Comparison of ENCODE assay signal across 10 cellular contexts in genomic region chrX:47618923-47619485, GRCh38. TPM values are rescaled to one million over a fixed set of nuclear protein-coding genes. Genes with fewer than 3 reads are reported as not detected.
DNase-seq lines count a peak whose midpoint lies in the region; ATAC-seq, FAIRE-seq and TF ChIP-seq lines count a peak whose summit lies in the region.
"Had no signal": no experiment of that assay in that cellular context is flagged by ENCODE, and none has a peak within 500 bp of the region (broad histone marks: within the 10 kb centered on the region; RNA-seq: fewer than 3 reads in every experiment).

No MANE protein-coding gene starts in this region.

- no peak overlapping the region for H2AFZ ChIP-seq in GM12878 (ENCODE audit: control insufficient read depth, low read depth, low read length)

- H3K36me3 ChIP-seq in BE2C (no peaks in the 10 kb centered on the region), HEK293 (ENCODE audit: control insufficient read depth in 2 of 2, insufficient read depth in 1 of 2, low read length in 2 of 2) (no peaks in the 10 kb centered on the region), GM12878 (ENCODE audit: control insufficient read depth in 2 of 2, insufficient read depth in 2 of 2, low read length in 1 of 2) (no peaks in the 10 kb centered on the region)
- H3K36me3 ChIP-seq: ovary had no signal

- no peaks in the 10 kb centered on the region for H3K27me3 ChIP-seq in BE2C
- no peaks in the 10 kb centered on the region for H3K27me3 ChIP-seq in GM12878 (replicated peaks in 1 of 2; ENCODE audit: control insufficient read depth in 2 of 2, insufficient read depth in 2 of 2, low read length in 1 of 2)
- H3K27me3 ChIP-seq: ovary had no signal

- in situ Hi-C loops in GM12878 (cut with MboI), result no loop called here

- no peak for TF ChIP-seq RAD21 in GM12878 (IDR thresholded peaks at IDR 0.05; ENCODE audit: insufficient read depth, low read depth, low read length)

- peaks cover 0 to 2% (median 0%) of the 10 kb centered on the region in 9 donors for H3K9me3 Mint-ChIP-seq in naive thymus-derived CD8-positive, alpha-beta T cell

- TF ChIP-seq POLR2A in GM12878 (IDR thresholded peaks at IDR 0.05; ENCODE audit: low read depth, low read length), result no peak

- peaks cover 5 to 19% (median 18%) of the 10 kb centered on the region in 4 donors for H3K4me1 Mint-ChIP-seq in naive thymus-derived CD8-positive, alpha-beta T cell

- H3K27ac Mint-ChIP-seq in naive thymus-derived CD8-positive, alpha-beta T cell, result peak overlapping the region in 1 of 10 donors; percentile 57

- SMC1A ChIA-PET in GM12878 (lab: Charles Lee; ENCODE audit: uncharacterized antibody, unreplicated experiment), result interaction anchor here (1.3 kb wide), 1 partner anchor 37 kb away, joined by 3 read pairs; the partner anchor contains the start of gene TIMP1

- no peak for ATAC-seq in GM12878
- no peak for ATAC-seq in naive thymus-derived CD8-positive, alpha-beta T cell

- H3K27ac ChIP-seq in HEK293 (ENCODE audit: extremely low read depth, low read depth, low read length), result no peak overlapping the region
- no peak overlapping the region for H3K27ac ChIP-seq in GM12878 (ENCODE audit: control insufficient read depth, insufficient read depth)
- H3K27ac ChIP-seq: ovary had no signal

- RAD21 ChIA-PET in GM12878 (lab: Charles Lee; ENCODE audit: unreplicated experiment), result no interaction called here

- peak overlapping the region; percentile 16 to 72 (median 59) for H3K4me3 Mint-ChIP-seq in naive thymus-derived CD8-positive, alpha-beta T cell

- DNase-seq in BE2C (no peak), GM12878 (ENCODE audit: low read depth, low spot score) (no peak), NOMO-1 treated with dmso at 0.1 percent for 144 hours (lab: John Stamatoyannopoulos, UW; ENCODE audit: unreplicated experiment) (no peak), SIG-M5 (lab: John Stamatoyannopoulos, UW) (no peak), GM19240 (ENCODE audit: insufficient read length, low spot score) (no peak)
- no peak for DNase-seq in naive thymus-derived CD8-positive, alpha-beta T cell
- no peak for DNase-seq in effector CD4-positive, alpha-beta T cell

- FAIRE-seq in GM12878 (lab: Jason Lieb, UNC), result no peak

- no peaks in the 10 kb centered on the region for H3K4me1 ChIP-seq in BE2C
- H3K4me1 ChIP-seq in HEK293 (ENCODE audit: control insufficient read depth, insufficient read depth, low read length), result no peaks in the 10 kb centered on the region
- H3K4me1 ChIP-seq in GM12878 (ENCODE audit: control insufficient read depth, insufficient read depth, low read length), result no peaks in the 10 kb centered on the region

- H3K79me2 ChIP-seq in GM12878 (ENCODE audit: control insufficient read depth, insufficient read depth, low read length), result no peaks in the 10 kb centered on the region

- no peaks in the 10 kb centered on the region for H3K36me3 Mint-ChIP-seq in naive thymus-derived CD8-positive, alpha-beta T cell

- CTCF ChIA-PET in HEK293 (lab: Yijun Ruan, JAX), result no interaction called here
- CTCF ChIA-PET in GM12878 (lab: Yijun Ruan, JAX), result interaction anchor here (1.2 to 1.4 kb wide), 2 partner anchors 10 to 25 kb away, joined by 3 to 4 read pairs; no protein-coding TSS in a partner anchor

- H3K27me3 Mint-ChIP-seq in naive thymus-derived CD8-positive, alpha-beta T cell, result peaks cover 0 to 4% (median 0%) of the 10 kb centered on the region in 5 donors

- H3K4me3 ChIP-seq in BE2C (ENCODE audit: low read depth, low read length) (peak overlapping the region; percentile 55), HEK293 (ENCODE audit: low read depth, low read length) (no peak overlapping the region), GM12878 (no peak overlapping the region)

- POLR2A ChIA-PET in HEK293 (lab: Yijun Ruan, JAX) (no interaction called here), GM12878 (lab: Charles Lee) (no interaction called here)
- POLR2A ChIA-PET in naive thymus-derived CD8-positive, alpha-beta T cell (lab: Charles Lee), result interaction anchor here (0.6 kb wide), 1 partner anchor 245 kb away, joined by 3 read pairs; no protein-coding TSS in a partner anchor

- peak overlapping the region; percentile 3; the same call in 1 of the 2 replicates for H3K4me2 ChIP-seq in GM12878 (ENCODE audit: control insufficient read depth, insufficient read depth)

- intact Hi-C loops in GM12878 (cut with micrococcal nuclease; ENCODE audit: unreplicated experiment), result no loop called here

- H3K9me3 ChIP-seq in BE2C (no peaks in the 10 kb centered on the region), HEK293 (ENCODE audit: control insufficient read depth, insufficient read depth, low read depth, low read length) (no peaks in the 10 kb centered on the region), GM12878 (replicated peaks; ENCODE audit: control insufficient read depth, insufficient read depth, low read length) (no peaks in the 10 kb centered on the region; the same call in 2 of the 3 replicates)
- H3K9me3 ChIP-seq: ovary had no signal

- 63% methylated on average over 23 of the region's 32 CpGs for WGBS in GM12878 (ENCODE audit: insufficient coverage, insufficient replicate concordance, low lambda C conversion rate, missing lambda C conversion rate)

- no peak for TF ChIP-seq CTCF in BE2C (IDR thresholded peaks at IDR 0.05; ENCODE audit: low read depth, low read length)
- no peak for TF ChIP-seq CTCF in HEK293 (tag by site-specific recombination; IDR thresholded peaks at IDR 0.05)
- TF ChIP-seq CTCF in GM12878 (IDR thresholded peaks at IDR 0.05 in 2 of 3, conservative IDR thresholded peaks at IDR 0.05 in 1 of 3; ENCODE audit: control insufficient read depth in 2 of 3, extremely low read depth in 1 of 3, insufficient read depth in 1 of 3, low read depth in 3 of 3, low read length in 3 of 3), result no peak

- no peak overlapping the region for H3K9ac ChIP-seq in GM12878 (ENCODE audit: control insufficient read depth, insufficient read depth, low read length)

- no TSS peak for BruUV-seq in GM12878 (replicated peaks; lab: Mats Ljungman, UMichigan)

- no peaks in the 10 kb centered on the region; the same call in 1 of the 2 replicates for H4K20me1 ChIP-seq in GM12878 (ENCODE audit: control insufficient read depth, insufficient read depth)

- no peak for TF ChIP-seq EP300 in GM12878 (IDR thresholded peaks at IDR 0.05; ENCODE audit: borderline replicate concordance in 1 of 2, control insufficient read depth in 1 of 2, low read depth in 2 of 2, low read length in 2 of 2)

RNA-seq across cellular contexts. Expression of gene SYN1, which starts 0.7 kb away (rescaled TPM):
- polyA plus RNA-seq in BE2C (2012; ENCODE audit: insufficient read depth, insufficient read length, low read depth), result 10.8 TPM
- 0.31 and 2.1 TPM in 2 replicates for total RNA-seq in GM12878 (2013; cell fraction: nucleolus; rRNA removed)
- total RNA-seq in GM12878 (2014; rRNA removed) (0.05 and 0.11 TPM in 2 replicates), GM12878 (2014; rRNA removed; fragmentation: Illumina TruSeq; extraction: Trizol) (not detected in 2 replicates), GM12878 (2021) (0.21 and 0.43 TPM in 2 replicates)
- polyA plus RNA-seq in GM12878 (2011; ENCODE audit: low read depth), result 1.6 TPM
- polyA plus RNA-seq in GM12878 (2011; rRNA removed) (0.27 and 0.30 TPM in 2 replicates), GM12878 (2014; fragmentation: Illumina TruSeq; extraction: Trizol) (0.16 and 1.5 TPM in 2 replicates), GM12878 (2014; fragmentation: Nextera tagmentation; extraction: Ambion mirVana) (under 1 TPM in 1 of 2 experiments, not detected in 1; 0.09 TPM), GM12878 (2014; rRNA removed) (not detected in 2 replicates), GM12878 (2016; fragmentation: Nextera tagmentation; extraction: Ambion mirVana) (under 1 TPM; 0.09 to 0.57 TPM)
- 0.18 and 0.43 TPM in 2 replicates for polyA plus RNA-seq in GM12878 (2011; cell fraction: cytosol; rRNA removed)
- 0.13 and 0.19 TPM in 2 replicates for polyA plus RNA-seq in GM12878 (2011; cell fraction: nucleus; rRNA removed)
- 1.2 and 1.3 TPM in 2 replicates for polyA plus RNA-seq in GM12878 (2012)
- polyA minus RNA-seq in GM12878 (2011; rRNA and poly(A)+ RNA removed), result 0.37 and 0.57 TPM in 2 replicates
- polyA minus RNA-seq in GM12878 (2011; cell fraction: cytosol; rRNA and poly(A)+ RNA removed), result not detected in 2 replicates
- polyA minus RNA-seq in GM12878 (2011; cell fraction: nucleus; rRNA and poly(A)+ RNA removed), result 0.12 and 0.29 TPM in 2 replicates
- 1 to 10 TPM in 1 of 2 experiments, under 1 TPM in 1; 0.47 to 1.2 TPM for total RNA-seq in naive thymus-derived CD8-positive, alpha-beta T cell
- 1 to 10 TPM in 1 of 3 donors, under 1 TPM in 2; 0.30 to 1.3 (median 0.95) TPM for polyA plus RNA-seq in naive thymus-derived CD8-positive, alpha-beta T cell
- total RNA-seq: dermis blood vessel endothelial cell had no signal

RNA-seq across cellular contexts. Expression of gene CFP, which starts 10.7 kb away (rescaled TPM):
- 2.9 TPM for polyA plus RNA-seq in BE2C (2012; ENCODE audit: insufficient read depth, insufficient read length, low read depth)
- total RNA-seq in GM12878 (2013; cell fraction: nucleolus; rRNA removed), result 13.9 and 14.4 TPM in 2 replicates
- 8.3 and 10.1 TPM in 2 replicates for total RNA-seq in GM12878 (2014; rRNA removed)
- 3.5 and 3.7 TPM in 2 replicates for total RNA-seq in GM12878 (2014; rRNA removed; fragmentation: Illumina TruSeq; extraction: Trizol)
- 4.9 and 7.2 TPM in 2 replicates for total RNA-seq in GM12878 (2021)
- 13.4 TPM for polyA plus RNA-seq in GM12878 (2011; ENCODE audit: low read depth)
- polyA plus RNA-seq in GM12878 (2011; rRNA removed), result 0.42 and 1.1 TPM in 2 replicates
- polyA plus RNA-seq in GM12878 (2011; cell fraction: cytosol; rRNA removed), result 1.2 and 1.9 TPM in 2 replicates
- 3.3 and 4.9 TPM in 2 replicates for polyA plus RNA-seq in GM12878 (2011; cell fraction: nucleus; rRNA removed)
- polyA plus RNA-seq in GM12878 (2012), result 14.6 and 21.8 TPM in 2 replicates
- 0.36 and 2.4 TPM in 2 replicates for polyA plus RNA-seq in GM12878 (2014; fragmentation: Illumina TruSeq; extraction: Trizol)
- 1 to 10 TPM in 1 of 2 experiments, under 1 TPM in 1; 0.72 to 2.8 TPM for polyA plus RNA-seq in GM12878 (2014; fragmentation: Nextera tagmentation; extraction: Ambion mirVana)
- 6.5 and 8.7 TPM in 2 replicates for polyA plus RNA-seq in GM12878 (2014; rRNA removed)
- 1 to 10 TPM; 1.9 to 2.9 TPM for polyA plus RNA-seq in GM12878 (2016; fragmentation: Nextera tagmentation; extraction: Ambion mirVana)
- 1.1 and 1.5 TPM in 2 replicates for polyA minus RNA-seq in GM12878 (2011; rRNA and poly(A)+ RNA removed)
- polyA minus RNA-seq in GM12878 (2011; cell fraction: cytosol; rRNA and poly(A)+ RNA removed), result 0.31 and 1.5 TPM in 2 replicates
- polyA minus RNA-seq in GM12878 (2011; cell fraction: nucleus; rRNA and poly(A)+ RNA removed), result 0.97 and 2.2 TPM in 2 replicates
- 10 to 100 TPM; 16.9 to 19.5 TPM for total RNA-seq in naive thymus-derived CD8-positive, alpha-beta T cell
- 10 to 100 TPM in 2 of 3 donors, 1 to 10 TPM in 1; 5.4 to 12.7 (median 10.3) TPM for polyA plus RNA-seq in naive thymus-derived CD8-positive, alpha-beta T cell

RNA-seq across cellular contexts. Expression of gene ELK1, which starts 31.4 kb away (rescaled TPM):
- polyA plus RNA-seq in BE2C (2012; ENCODE audit: insufficient read depth, insufficient read length, low read depth), result 38.7 TPM
- 24.1 and 25.5 TPM in 2 replicates for total RNA-seq in GM12878 (2013; cell fraction: nucleolus; rRNA removed)
- total RNA-seq in GM12878 (2014; rRNA removed), result 34.2 and 35.8 TPM in 2 replicates
- 18.1 and 19.9 TPM in 2 replicates for total RNA-seq in GM12878 (2014; rRNA removed; fragmentation: Illumina TruSeq; extraction: Trizol)
- 53.2 and 55.5 TPM in 2 replicates for total RNA-seq in GM12878 (2021)
- polyA plus RNA-seq in GM12878 (2011; ENCODE audit: low read depth), result 16.5 TPM
- polyA plus RNA-seq in GM12878 (2011; rRNA removed), result 20.2 and 30.0 TPM in 2 replicates
- 39.3 and 42.8 TPM in 2 replicates for polyA plus RNA-seq in GM12878 (2011; cell fraction: cytosol; rRNA removed)
- polyA plus RNA-seq in GM12878 (2011; cell fraction: nucleus; rRNA removed), result 40.3 and 45.6 TPM in 2 replicates
- 44.5 and 50.1 TPM in 2 replicates for polyA plus RNA-seq in GM12878 (2012)
- polyA plus RNA-seq in GM12878 (2014; fragmentation: Illumina TruSeq; extraction: Trizol), result 24.6 and 36.1 TPM in 2 replicates
- 1 to 10 TPM; 4.1 to 6.3 TPM for polyA plus RNA-seq in GM12878 (2014; fragmentation: Nextera tagmentation; extraction: Ambion mirVana)
- polyA plus RNA-seq in GM12878 (2014; rRNA removed), result 29.8 and 31.1 TPM in 2 replicates
- polyA plus RNA-seq in GM12878 (2016; fragmentation: Nextera tagmentation; extraction: Ambion mirVana), result 10 to 100 TPM; 49.7 to 52.3 TPM
- polyA minus RNA-seq in GM12878 (2011; rRNA and poly(A)+ RNA removed), result 21.6 and 29.1 TPM in 2 replicates
- 17.2 and 20.5 TPM in 2 replicates for polyA minus RNA-seq in GM12878 (2011; cell fraction: cytosol; rRNA and poly(A)+ RNA removed)
- polyA minus RNA-seq in GM12878 (2011; cell fraction: nucleus; rRNA and poly(A)+ RNA removed), result 10.4 and 16.8 TPM in 2 replicates
- total RNA-seq in naive thymus-derived CD8-positive, alpha-beta T cell, result 10 to 100 TPM; 32.3 to 36.4 TPM
- polyA plus RNA-seq in naive thymus-derived CD8-positive, alpha-beta T cell, result 10 to 100 TPM; 15.2 to 19.1 (median 17.2) TPM

RNA-seq across cellular contexts. Expression of gene TIMP1, which starts 36.8 kb away (rescaled TPM):
- polyA plus RNA-seq in BE2C (2012; ENCODE audit: insufficient read depth, insufficient read length, low read depth), result 243 TPM
- 42.1 and 42.8 TPM in 2 replicates for total RNA-seq in GM12878 (2013; cell fraction: nucleolus; rRNA removed)
- total RNA-seq in GM12878 (2014; rRNA removed) (128 and 139 TPM in 2 replicates), GM12878 (2014; rRNA removed; fragmentation: Illumina TruSeq; extraction: Trizol) (106 and 111 TPM in 2 replicates), GM12878 (2021) (130 and 134 TPM in 2 replicates)
- 178 TPM for polyA plus RNA-seq in GM12878 (2011; ENCODE audit: low read depth)
- polyA plus RNA-seq in GM12878 (2011; rRNA removed) (47.1 and 106 TPM in 2 replicates), GM12878 (2014; fragmentation: Illumina TruSeq; extraction: Trizol) (39.3 and 103 TPM in 2 replicates), GM12878 (2014; fragmentation: Nextera tagmentation; extraction: Ambion mirVana) (100 to 1,000 TPM; 312 to 341 TPM), GM12878 (2014; rRNA removed) (101 and 126 TPM in 2 replicates), GM12878 (2016; fragmentation: Nextera tagmentation; extraction: Ambion mirVana) (100 to 1,000 TPM; 160 to 192 TPM)
- polyA plus RNA-seq in GM12878 (2011; cell fraction: cytosol; rRNA removed), result 213 and 236 TPM in 2 replicates
- 50.7 and 72.3 TPM in 2 replicates for polyA plus RNA-seq in GM12878 (2011; cell fraction: nucleus; rRNA removed)
- polyA plus RNA-seq in GM12878 (2012), result 117 and 122 TPM in 2 replicates
- 213 and 336 TPM in 2 replicates for polyA minus RNA-seq in GM12878 (2011; rRNA and poly(A)+ RNA removed)
- 111 and 121 TPM in 2 replicates for polyA minus RNA-seq in GM12878 (2011; cell fraction: cytosol; rRNA and poly(A)+ RNA removed)
- 20.8 and 27.8 TPM in 2 replicates for polyA minus RNA-seq in GM12878 (2011; cell fraction: nucleus; rRNA and poly(A)+ RNA removed)
- 10 to 100 TPM; 31.3 to 37.4 TPM for total RNA-seq in naive thymus-derived CD8-positive, alpha-beta T cell
- 10 to 100 TPM; 49.9 to 75.5 (median 59.6) TPM for polyA plus RNA-seq in naive thymus-derived CD8-positive, alpha-beta T cell

RNA-seq across cellular contexts. Expression of gene UXT, which starts 40.0 kb away (rescaled TPM):
- polyA plus RNA-seq in BE2C (2012; ENCODE audit: insufficient read depth, insufficient read length, low read depth), result 106 TPM
- 41.1 and 41.9 TPM in 2 replicates for total RNA-seq in GM12878 (2013; cell fraction: nucleolus; rRNA removed)
- total RNA-seq in GM12878 (2014; rRNA removed) (193 and 198 TPM in 2 replicates), GM12878 (2014; rRNA removed; fragmentation: Illumina TruSeq; extraction: Trizol) (151 and 170 TPM in 2 replicates), GM12878 (2021) (129 and 147 TPM in 2 replicates)
- polyA plus RNA-seq in GM12878 (2011; ENCODE audit: low read depth), result 584 TPM
- polyA plus RNA-seq in GM12878 (2011; rRNA removed) (173 and 243 TPM in 2 replicates), GM12878 (2014; fragmentation: Illumina TruSeq; extraction: Trizol) (208 and 233 TPM in 2 replicates), GM12878 (2014; fragmentation: Nextera tagmentation; extraction: Ambion mirVana) (100 to 1,000 TPM; 105 to 204 TPM), GM12878 (2014; rRNA removed) (211 and 224 TPM in 2 replicates), GM12878 (2016; fragmentation: Nextera tagmentation; extraction: Ambion mirVana) (100 to 1,000 TPM; 229 to 245 TPM)
- 172 and 178 TPM in 2 replicates for polyA plus RNA-seq in GM12878 (2011; cell fraction: cytosol; rRNA removed)
- polyA plus RNA-seq in GM12878 (2011; cell fraction: nucleus; rRNA removed), result 72.5 and 117 TPM in 2 replicates
- 267 and 272 TPM in 2 replicates for polyA plus RNA-seq in GM12878 (2012)
- 61.1 and 63.5 TPM in 2 replicates for polyA minus RNA-seq in GM12878 (2011; rRNA and poly(A)+ RNA removed)
- 22.7 and 22.9 TPM in 2 replicates for polyA minus RNA-seq in GM12878 (2011; cell fraction: cytosol; rRNA and poly(A)+ RNA removed)
- polyA minus RNA-seq in GM12878 (2011; cell fraction: nucleus; rRNA and poly(A)+ RNA removed), result 32.8 and 39.2 TPM in 2 replicates
- 100 to 1,000 TPM; 215 to 217 TPM for total RNA-seq in naive thymus-derived CD8-positive, alpha-beta T cell
- polyA plus RNA-seq in naive thymus-derived CD8-positive, alpha-beta T cell, result 100 to 1,000 TPM; 383 to 458 (median 390) TPM
